9 cellular contexts compared by ENCODE assay signal in genomic region chr1:206809504-206810084, GRCh38. TPM values are rescaled to one million over a fixed set of nuclear protein-coding genes. Genes with fewer than 3 reads are reported as not detected.
DNase-seq lines count a peak whose midpoint lies in the region; ATAC-seq and TF ChIP-seq lines count a peak whose summit lies in the region.
"Had no signal": no experiment of that assay in that cellular context is flagged by ENCODE, and none has a peak within 500 bp of the region (broad histone marks: within the 10 kb centered on the region; RNA-seq: fewer than 3 reads in every experiment).

No MANE protein-coding gene starts in this region.

- no peaks in the 10 kb centered on the region for H3K4me1 Mint-ChIP-seq in MCF 10A (ENCODE audit: insufficient read depth, unreplicated experiment)
- H3K4me1 Mint-ChIP-seq in nephron = peaks cover 5% of the 10 kb centered on the region

- H3K36me3 ChIP-seq in left ventricle myocardium inferior = no peaks in the 10 kb centered on the region
- H3K36me3 ChIP-seq: adrenal gland had no signal

- ATAC-seq in Right ventricle myocardium inferior = no peak
- ATAC-seq in GM21717 (IDR thresholded peaks at IDR 0.05; ENCODE audit: unreplicated experiment) = no peak
- ATAC-seq in HG03097 (IDR thresholded peaks at IDR 0.05; ENCODE audit: low FRiP score, unreplicated experiment) = no peak

- H3K4me3 Mint-ChIP-seq in MCF 10A (ENCODE audit: unreplicated experiment) (no peak overlapping the region), nephron (no peak overlapping the region)

- H3K27ac ChIP-seq in left ventricle myocardium inferior (replicated peaks) = no peak overlapping the region
- H3K27ac ChIP-seq: adrenal gland had no signal

- no TSS peak for BruUV-seq in MCF 10A (replicated peaks; lab: Mats Ljungman, UMichigan)

- H3K9me3 Mint-ChIP-seq in MCF 10A (ENCODE audit: unreplicated experiment) (no peaks in the 10 kb centered on the region), nephron (peaks cover 16% of the 10 kb centered on the region)

- TF ChIP-seq CTCF in left ventricle myocardium inferior (IDR thresholded peaks at IDR 0.05; ENCODE audit: borderline replicate concordance) (peak; percentile 25), MCF 10A (IDR thresholded peaks at IDR 0.05; ENCODE audit: unreplicated experiment) (peak; percentile 84), nephron (IDR thresholded peaks at IDR 0.05; ENCODE audit: unreplicated experiment in 3 of 3) (peak in 2 of 3 experiments; percentile 14 to 34)

- H3K4me1 ChIP-seq in left ventricle myocardium inferior = peaks cover 6% of the 10 kb centered on the region
- H3K4me1 ChIP-seq: adrenal gland had no signal

- no peaks in the 10 kb centered on the region for H3K27me3 ChIP-seq in left ventricle myocardium inferior (ENCODE audit: low read depth)
- H3K27me3 ChIP-seq: adrenal gland had no signal

- CTCF ChIA-PET in MCF 10A (lab: Yijun Ruan, JAX) = interaction anchor here (0.5 to 9.8 kb wide), 75 partner anchors 10 to 1635 kb away, joined by 3 to 243 read pairs (median 6); partner anchors contain the start of genes IL10, IL19, IL20 and IL24

- no peak overlapping the region for H3K4me3 ChIP-seq in left ventricle myocardium inferior
- H3K4me3 ChIP-seq: adrenal gland had no signal

- peaks cover 16% of the 10 kb centered on the region for H3K9me3 ChIP-seq in left ventricle myocardium inferior (replicated peaks)
- H3K9me3 ChIP-seq: adrenal gland had no signal

- DNase-seq in left ventricle myocardium inferior = no peak
- no peak for DNase-seq in Right ventricle myocardium inferior (ENCODE audit: missing footprints)
- peak; percentile 24 for DNase-seq in NCI-H460 (ENCODE audit: extremely low read depth, low read depth)
- DNase-seq in MCF 10A (ENCODE audit: unreplicated experiment) = peak; percentile 79
- no peak for DNase-seq in NCI-H2227 treated with DMSO at 0.1 percent for 48 hours (lab: John Stamatoyannopoulos, UW)

- no peaks in the 10 kb centered on the region for H3K36me3 Mint-ChIP-seq in MCF 10A (ENCODE audit: insufficient read depth, unreplicated experiment)
- no peaks in the 10 kb centered on the region for H3K36me3 Mint-ChIP-seq in nephron (ENCODE audit: low read depth)

- intact Hi-C loops in left ventricle myocardium inferior (cut with micrococcal nuclease) = no loop called here
- intact Hi-C loops in Right ventricle myocardium inferior (cut with DNase I) = loop anchor here (2.0 to 5.0 kb wide), 3 partner anchors 82 to 175 kb away; partner anchors contain the start of gene DYRK3
- intact Hi-C loops in MCF 10A (cut with micrococcal nuclease) = loop anchor here (1.0 to 10.0 kb wide), 7 partner anchors 56 to 305 kb away; partner anchors contain the start of genes IL20 and RASSF5

- POLR2A ChIA-PET in MCF 10A (lab: Yijun Ruan, JAX) = interaction anchor here (0.9 to 3.6 kb wide), 5 partner anchors 18 to 132 kb away, joined by 3 to 25 read pairs (median 4); no protein-coding TSS in a partner anchor

- H3K27me3 Mint-ChIP-seq in MCF 10A (ENCODE audit: insufficient read depth, unreplicated experiment) = peaks cover 41% of the 10 kb centered on the region
- H3K27me3 Mint-ChIP-seq in nephron (ENCODE audit: low read depth) = peaks cover 13% of the 10 kb centered on the region

- no peak overlapping the region for H3K27ac Mint-ChIP-seq in MCF 10A (ENCODE audit: low read depth, unreplicated experiment)
- H3K27ac Mint-ChIP-seq in nephron = no peak overlapping the region

RNA-seq across cellular contexts. Expression of gene IL10, which starts 37.3 kb away (rescaled TPM):
- total RNA-seq in left ventricle myocardium inferior (0.38 TPM), Right ventricle myocardium inferior (0.54 TPM), MCF 10A (2022) (not detected in 2 replicates)
- not detected in 2 replicates for total RNA-seq in NCI-H460 (2014; rRNA removed; shearing (Covaris generic))
- not detected in 2 replicates for polyA plus RNA-seq in NCI-H460 (2014; cell fraction: nucleus; rRNA removed)

RNA-seq across cellular contexts. Expression of gene IL19, which starts 39.0 kb away (rescaled TPM):
- total RNA-seq in left ventricle myocardium inferior = not detected
- total RNA-seq in Right ventricle myocardium inferior = not detected
- not detected in 2 replicates for total RNA-seq in NCI-H460 (2014; rRNA removed; shearing (Covaris generic))
- polyA plus RNA-seq in NCI-H460 (2014; cell fraction: nucleus; rRNA removed) = not detected in 2 replicates
- total RNA-seq in MCF 10A (2022) = not detected in 2 replicates
- total RNA-seq: adrenal gland had no signal
- polyA plus RNA-seq: adrenal gland had no signal

RNA-seq across cellular contexts. Expression of gene IL20, which starts 55.8 kb away (rescaled TPM):
- total RNA-seq in left ventricle myocardium inferior = not detected
- not detected for total RNA-seq in Right ventricle myocardium inferior
- total RNA-seq in NCI-H460 (2014; rRNA removed; shearing (Covaris generic)) = not detected in 2 replicates
- not detected in 2 replicates for polyA plus RNA-seq in NCI-H460 (2014; cell fraction: nucleus; rRNA removed)
- not detected in 2 replicates for total RNA-seq in MCF 10A (2022)

Comparison
In these comparisons a context has a peak if more than half of its experiments do, and no peak if none do; other contexts are left out.
1. DNase-seq: peak in NCI-H460 (single experiment) and MCF 10A (single experiment); none in left ventricle myocardium inferior (single experiment), Right ventricle myocardium inferior (single experiment) and NCI-H2227 treated with DMSO at 0.1 percent for 48 hours (single experiment).
2. CTCF ChIP-seq: peak in every context shown above with its lines; median percentile 84 in MCF 10A; 25 in left ventricle myocardium inferior; 24 in nephron.